In the genomic region with DNA sequence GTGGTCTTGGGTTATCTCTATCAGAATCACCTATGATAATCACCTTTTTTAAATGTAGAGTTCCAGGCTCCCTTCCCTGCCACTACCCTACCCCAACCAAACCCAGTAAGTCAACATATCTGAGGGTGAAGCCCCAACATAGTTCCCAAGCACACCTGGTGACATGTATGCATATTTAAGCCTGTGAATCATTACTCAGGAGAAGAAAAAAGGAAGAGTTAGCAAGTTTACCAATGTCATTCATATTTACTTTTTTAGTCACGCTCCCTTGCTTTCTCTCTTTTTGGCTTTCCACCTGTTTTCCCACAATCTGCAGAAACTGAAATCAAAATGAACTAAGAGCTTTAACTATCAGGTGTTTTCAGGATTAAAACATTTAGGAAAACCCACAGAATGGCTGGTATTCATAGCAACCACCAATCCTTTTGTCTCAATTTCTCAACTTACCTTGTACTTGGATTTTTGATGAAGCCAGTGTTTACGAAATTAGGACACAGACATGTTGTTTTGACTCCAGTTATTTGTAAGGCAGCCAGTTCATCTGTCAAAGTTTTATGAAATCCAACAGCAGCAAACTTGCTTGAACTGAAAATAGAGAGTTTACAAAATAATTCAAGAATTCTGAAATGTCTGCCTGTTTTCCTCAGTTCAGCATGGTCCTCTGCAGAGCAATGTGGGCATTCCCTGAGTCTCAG, we compare ENCODE assay signal across 2 cellular contexts.
TF ChIP-seq lines count a peak whose summit lies in the region.

No MANE protein-coding gene starts in this region.

TF ChIP-seq in liver, 16 proteins besides CTCF, POLR2A, EP300 and RAD21:
- TF ChIP-seq EGR1 (IDR thresholded peaks at IDR 0.05; ENCODE audit: low read depth in 2 of 2) = no peak
- TF ChIP-seq FOXA2 (IDR thresholded peaks at IDR 0.05) = peak; percentile 73
- peak; percentile 33 for TF ChIP-seq FOXA1 (IDR thresholded peaks at IDR 0.05)
- TF ChIP-seq SP1 (IDR thresholded peaks at IDR 0.05) = no peak
- TF ChIP-seq YY1 (IDR thresholded peaks at IDR 0.05) = peak; percentile 64
- TF ChIP-seq GABPA (IDR thresholded peaks at IDR 0.05 in 1 of 2, conservative IDR thresholded peaks at IDR 0.05 in 1 of 2) = no peak
- TF ChIP-seq JUND (IDR thresholded peaks at IDR 0.05) = no peak
- TF ChIP-seq HNF4A (conservative IDR thresholded peaks at IDR 0.05) = peak in 1 of 2 donors; percentile 29
- TF ChIP-seq, protein P1, sequence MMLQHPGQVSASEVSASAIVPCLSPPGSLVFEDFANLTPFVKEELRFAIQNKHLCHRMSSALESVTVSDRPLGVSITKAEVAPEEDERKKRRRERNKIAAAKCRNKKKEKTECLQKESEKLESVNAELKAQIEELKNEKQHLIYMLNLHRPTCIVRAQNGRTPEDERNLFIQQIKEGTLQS (IDR thresholded peaks at IDR 0.05) = no peak
- no peak for TF ChIP-seq NR2F2 (IDR thresholded peaks at IDR 0.05)
- no peak for TF ChIP-seq REST (IDR thresholded peaks at IDR 0.05)
- TF ChIP-seq RXRA (IDR thresholded peaks at IDR 0.05) = peak in 1 of 2 donors; percentile 15
- TF ChIP-seq TAF1 (conservative IDR thresholded peaks at IDR 0.05) = no peak
- TF ChIP-seq ZBTB33 (IDR thresholded peaks at IDR 0.05) = no peak
- no peak for TF ChIP-seq HNF4G (IDR thresholded peaks at IDR 0.05)
- TF ChIP-seq MAX (IDR thresholded peaks at IDR 0.05) = no peak
TF ChIP-seq in liver: peak in this region for 5.

TF ChIP-seq in HepG2, 621 proteins besides CTCF, POLR2A, EP300 and RAD21:
- no peak for TF ChIP-seq SOX6 (IDR thresholded peaks at IDR 0.05)
- no peak for TF ChIP-seq SOX6 (CRISPR knock-in tag; IDR thresholded peaks at IDR 0.05)
- no peak for TF ChIP-seq ZMYM3 (CRISPR knock-in tag; IDR thresholded peaks at IDR 0.05)
- TF ChIP-seq HNRNPUL1 (IDR thresholded peaks at IDR 0.05; ENCODE audit: low read depth, low read length) = no peak
- TF ChIP-seq SRY (CRISPR knock-in tag; IDR thresholded peaks at IDR 0.05) = no peak
- no peak for TF ChIP-seq SMARCC2 (IDR thresholded peaks at IDR 0.05)
- no peak for TF ChIP-seq RARG (CRISPR knock-in tag; IDR thresholded peaks at IDR 0.05; ENCODE audit: low read depth)
- TF ChIP-seq, protein P2, sequence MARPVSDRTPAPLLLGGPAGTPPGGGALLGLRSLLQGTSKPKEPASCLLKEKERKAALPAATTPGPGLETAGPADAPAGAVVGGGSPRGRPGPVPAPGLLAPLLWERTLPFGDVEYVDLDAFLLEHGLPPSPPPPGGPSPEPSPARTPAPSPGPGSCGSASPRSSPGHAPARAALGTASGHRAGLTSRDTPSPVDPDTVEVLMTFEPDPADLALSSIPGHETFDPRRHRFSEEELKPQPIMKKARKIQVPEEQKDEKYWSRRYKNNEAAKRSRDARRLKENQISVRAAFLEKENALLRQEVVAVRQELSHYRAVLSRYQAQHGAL (CRISPR knock-in tag; IDR thresholded peaks at IDR 0.05; ENCODE audit: not compliant biosample characterization) = no peak
- no peak for TF ChIP-seq RFX1 (IDR thresholded peaks at IDR 0.05)
- no peak for TF ChIP-seq MXD4 (CRISPR knock-in tag; IDR thresholded peaks at IDR 0.05)
- TF ChIP-seq ZFP37 (CRISPR knock-in tag; IDR thresholded peaks at IDR 0.05; ENCODE audit: borderline replicate concordance) = no peak
TF ChIP-seq in HepG2: peak in this region for 0.
